8 cellular contexts compared by ENCODE assay signal in genomic region chr4:77734928-77735327, GRCh38.
A peak's percentile ranks its signal among the peaks of the same experiment; 100 is the strongest.
DNase-seq lines count a peak whose midpoint lies in the region; ATAC-seq and TF ChIP-seq lines count a peak whose summit lies in the region.

No MANE protein-coding gene starts in this region.

- H3K4me1 ChIP-seq in right atrium auricular region, result peaks cover 0 to 14% of the 10 kb centered on the region in 2 donors

- H3K27me3 ChIP-seq in right atrium auricular region, result no peaks in the 10 kb centered on the region

- intact Hi-C loops in activated B cell treated with CpG ODN at 0.5 μM for 24 hours (cut with micrococcal nuclease), result loop anchor here (1.0 to 10.0 kb wide), 3 partner anchors 83 to 660 kb away; partner anchors contain the start of genes CCNI and MRPL1

- POLR2A ChIA-PET in activated B cell treated with CpG ODN at 0.5 μM for 24 hours (lab: Charles Lee), result interaction anchor here (1.0 to 1.2 kb wide), 2 partner anchors 85 to 127 kb away, joined by 5 to 6 read pairs; partner anchors contain the start of gene MRPL1

- H3K36me3 ChIP-seq in right atrium auricular region, result peaks cover 8% of the 10 kb centered on the region

- no peak overlapping the region for H3K4me3 ChIP-seq in right atrium auricular region

- H3K9me3 ChIP-seq in right atrium auricular region, result no peaks in the 10 kb centered on the region

- CTCF ChIA-PET in activated B cell treated with CpG ODN at 0.5 μM for 24 hours (lab: Charles Lee), result no interaction called here

- H3K27ac ChIP-seq in right atrium auricular region, result no peak overlapping the region

- H3K27ac Mint-ChIP-seq in activated B cell treated with CpG ODN at 0.5 μM for 24 hours (peak overlapping the region; percentile 57), immature natural killer cell (peak overlapping the region; percentile 58 to 94 (median 88))

- DNase-seq in GM10266 (ENCODE audit: extremely low spot score) (peak; percentile 34), activated B cell treated with CpG ODN at 0.5 μM for 24 hours (no peak), immature natural killer cell (peak; percentile 56 to 69 (median 64)), NCI-H1436 (lab: John Stamatoyannopoulos, UW) (no peak), SHP77 treated with DMSO at 0.1 percent for 48 hours (lab: John Stamatoyannopoulos, UW) (no peak), right atrium auricular region (ENCODE audit: low spot score) (no peak)

- H3K9me3 Mint-ChIP-seq in activated B cell treated with CpG ODN at 0.5 μM for 24 hours (no peaks in the 10 kb centered on the region), immature natural killer cell (no peaks in the 10 kb centered on the region)

- H3K36me3 Mint-ChIP-seq in activated B cell treated with CpG ODN at 0.5 μM for 24 hours (ENCODE audit: low read depth), result peaks cover 67% of the 10 kb centered on the region
- peaks cover 0 to 24% (median 12%) of the 10 kb centered on the region in 3 donors for H3K36me3 Mint-ChIP-seq in immature natural killer cell

- no peak overlapping the region for H3K4me3 Mint-ChIP-seq in activated B cell treated with CpG ODN at 0.5 μM for 24 hours
- H3K4me3 Mint-ChIP-seq in immature natural killer cell, result peak overlapping the region; percentile 59 to 88 (median 76)

- H3K27me3 Mint-ChIP-seq in activated B cell treated with CpG ODN at 0.5 μM for 24 hours (no peaks in the 10 kb centered on the region), immature natural killer cell (ENCODE audit: low read depth in 3 of 3) (peaks cover 0 to 2% (median 0%) of the 10 kb centered on the region in 3 donors)

- ATAC-seq in GM21526 (IDR thresholded peaks at IDR 0.05; ENCODE audit: low FRiP score, unreplicated experiment), result peak; percentile 87
- ATAC-seq in HG03571 (IDR thresholded peaks at IDR 0.05; ENCODE audit: unreplicated experiment), result peak; percentile 79
- ATAC-seq in activated B cell treated with CpG ODN at 0.5 μM for 24 hours (ENCODE audit: low read depth), result peak; percentile 71

- H3K4me1 Mint-ChIP-seq in activated B cell treated with CpG ODN at 0.5 μM for 24 hours (peaks cover 42% of the 10 kb centered on the region), immature natural killer cell (peaks cover 54 to 90% of the 10 kb centered on the region in 2 donors)

- TF ChIP-seq CTCF in GM10266 (IDR thresholded peaks at IDR 0.05; ENCODE audit: control insufficient read depth, insufficient read depth, low read depth, missing control alignments) (no peak), activated B cell treated with CpG ODN at 0.5 μM for 24 hours (IDR thresholded peaks at IDR 0.05) (no peak), right atrium auricular region (IDR thresholded peaks at IDR 0.05) (no peak)

Comparison
In these comparisons a context has a peak if more than half of its experiments do, and no peak if none do; other contexts are left out.
1. DNase-seq: peak in GM10266 (single experiment) and immature natural killer cell (3 of 3); none in activated B cell treated with CpG ODN at 0.5 μM for 24 hours (single experiment), NCI-H1436 (single experiment), SHP77 treated with DMSO at 0.1 percent for 48 hours (single experiment) and right atrium auricular region (single experiment).
2. Peak in every context shown above with its lines, with median percentiles within 50 percentile points of each other: ATAC-seq.